12 cellular contexts compared by ENCODE assay signal in genomic region chr10:72234560-72235095, GRCh38. TPM values are rescaled to one million over a fixed set of nuclear protein-coding genes. Genes with fewer than 3 reads are reported as not detected.
DNase-seq lines count a peak whose midpoint lies in the region; ATAC-seq and TF ChIP-seq lines count a peak whose summit lies in the region.
"Had no signal": no experiment of that assay in that cellular context is flagged by ENCODE, and none has a peak within 500 bp of the region (broad histone marks: within the 10 kb centered on the region; RNA-seq: fewer than 3 reads in every experiment).

No MANE protein-coding gene starts in this region.

- peaks cover 0 to 20% of the 10 kb centered on the region in 2 donors for H3K4me1 ChIP-seq in right atrium auricular region
- H3K4me1 ChIP-seq: Caco-2, HAP-1 had no signal

- H3K36me3 ChIP-seq in right atrium auricular region, result peaks cover 61% of the 10 kb centered on the region

- no peaks in the 10 kb centered on the region for H3K27me3 ChIP-seq in right atrium auricular region

- intact Hi-C loops in left cardiac atrium (cut with DNase I), result no loop called here
- intact Hi-C loops in left colon (cut with DNase I, micrococcal nuclease), result no loop called here

- H3K4me3 ChIP-seq in right atrium auricular region, result no peak overlapping the region
- H3K4me3 ChIP-seq: HAP-1 had no signal

- no peak for TF ChIP-seq CTCF in right atrium auricular region (IDR thresholded peaks at IDR 0.05)

- no peak for ATAC-seq in left cardiac atrium
- peak; percentile 46 for ATAC-seq in left colon
- ATAC-seq in GM18907 (IDR thresholded peaks at IDR 0.05; ENCODE audit: unreplicated experiment), result no peak

- H3K27ac ChIP-seq in right atrium auricular region, result peak overlapping the region; percentile 7 to 72

- H3K9me3 ChIP-seq in right atrium auricular region, result no peaks in the 10 kb centered on the region
- H3K9me3 ChIP-seq: Caco-2, HAP-1 had no signal

- DNase-seq in right atrium auricular region (ENCODE audit: low spot score), result no peak
- no peak for DNase-seq in left cardiac atrium
- DNase-seq in NCI-H774 (lab: John Stamatoyannopoulos, UW), result peak; percentile 73
- DNase-seq in left colon, result no peak
- DNase-seq in hepatic stellate cell (ENCODE audit: low spot score), result no peak
- no peak for DNase-seq in SW 1271 (lab: John Stamatoyannopoulos, UW)
- DNase-seq: Caco-2, NCI-H446 treated with DMSO at 0.1 percent for 48 hours, NCI-H748 treated with DMSO at 0.1 percent for 48 hours, SIG-M5 had no signal

RNA-seq across cellular contexts. Expression of gene ASCC1, which starts 18.6 kb away (rescaled TPM):
- total RNA-seq in right atrium auricular region (10 to 100 TPM; 27.2 to 37.0 TPM), left cardiac atrium (10 to 100 TPM; 25.2 to 28.1 TPM), left colon (10 to 100 TPM; 17.7 to 17.9 TPM)

RNA-seq across cellular contexts. Expression of gene ANAPC16, which starts 18.8 kb away (rescaled TPM):
- total RNA-seq in right atrium auricular region (100 to 1,000 TPM; 139 to 163 TPM), left cardiac atrium (100 to 1,000 TPM; 155 to 168 TPM), left colon (10 to 100 TPM; 75.6 to 83.8 TPM)

RNA-seq across cellular contexts. Expression of gene DDIT4, which starts 39.1 kb away (rescaled TPM):
- total RNA-seq in right atrium auricular region (100 to 1,000 TPM; 100 to 136 TPM), left cardiac atrium (100 to 1,000 TPM in 1 of 2 donors, 10 to 100 TPM in 1; 88.8 to 112 TPM), left colon (100 to 1,000 TPM in 1 of 2 donors, 10 to 100 TPM in 1; 60.1 to 210 TPM)
